ENCODE assay signal across 23 cellular contexts in genomic region chr3:62653806-62654205, GRCh38.
"Had no signal": no experiment of that assay in that cellular context is flagged by ENCODE, and none has a peak within 500 bp of the region (broad histone marks: within the 10 kb centered on the region; RNA-seq: fewer than 3 reads in every experiment).

No MANE protein-coding gene starts in this region.

- H3K27me3 ChIP-seq: colonic mucosa, gastrocnemius medialis, ovary, spleen, tibial nerve, upper lobe of left lung, uterus had no signal

- H3K36me3 ChIP-seq: colonic mucosa, gastrocnemius medialis, lower lobe of right lung, ovary, sigmoid colon, spleen, thoracic aorta, tibial nerve, upper lobe of left lung, uterus had no signal

- H3K4me1 ChIP-seq: colonic mucosa, gastrocnemius medialis, lower lobe of right lung, sigmoid colon, spleen, tibial nerve, upper lobe of left lung, uterus had no signal

- ATAC-seq: esophagus mucosa; gastrocnemius medialis; left ventricle myocardium superior; lower lobe of right lung; naive thymus-derived CD8-positive, alpha-beta T cell had no signal

- DNase-seq: colonic mucosa; effector CD8-positive, alpha-beta T cell; endodermal cell; foreskin fibroblast; gastrocnemius medialis; head of caudate nucleus; hippocampal formation; left ventricle myocardium superior; lower lobe of right lung; naive thymus-derived CD8-positive, alpha-beta T cell; nephron progenitor cell; nucleus accumbens; ovary; sigmoid colon; spleen; stimulated activated CD4-positive, alpha-beta T cell treated with anti-CD3 and anti-CD28 coated beads, Interleukin-4, amount 100 ng/mL, for 4 hours; upper lobe of left lung; uterus had no signal

- H3K4me3 ChIP-seq: colonic mucosa, gastrocnemius medialis, lower lobe of right lung, ovary, sigmoid colon, skin epidermis, spleen, thoracic aorta, tibial nerve, upper lobe of left lung, uterus had no signal

- H3K9me3 ChIP-seq: colonic mucosa, gastrocnemius medialis, lower lobe of right lung, ovary, sigmoid colon, spleen, thoracic aorta, tibial nerve, upper lobe of left lung, uterus had no signal

- H3K27ac ChIP-seq: colonic mucosa, epithelial cell of prostate, gastrocnemius medialis, lower lobe of right lung, sigmoid colon, skin epidermis, spleen, thoracic aorta, tibial nerve, upper lobe of left lung, uterus had no signal
